In the genomic region with DNA sequence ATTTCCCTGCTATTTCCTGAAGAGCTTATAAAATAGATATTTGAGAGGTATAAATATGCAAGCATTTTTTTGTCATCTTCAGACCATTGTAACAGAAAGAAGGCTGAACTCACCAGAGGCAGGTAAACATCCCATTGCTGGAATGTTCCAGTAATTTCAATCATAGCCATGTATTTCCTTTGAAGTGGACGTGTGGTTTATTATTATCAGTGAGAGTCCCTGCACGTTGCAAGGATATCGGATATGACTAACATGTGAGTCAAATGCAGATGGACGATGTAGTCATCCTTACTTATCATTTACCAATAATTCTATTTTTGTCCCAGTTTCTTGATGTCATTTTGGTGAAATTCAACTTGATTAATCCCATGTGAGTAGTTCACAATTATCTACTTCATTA, we compare ENCODE assay signal across 19 cellular contexts.
DNase-seq lines count a peak whose midpoint lies in the region; ATAC-seq and TF ChIP-seq lines count a peak whose summit lies in the region.
"Had no signal": no experiment of that assay in that cellular context is flagged by ENCODE, and none has a peak within 500 bp of the region (broad histone marks: within the 10 kb centered on the region; RNA-seq: fewer than 3 reads in every experiment).

No MANE protein-coding gene starts in this region.

- POLR2A ChIA-PET in PC-3 (lab: Charles Lee; ENCODE audit: unreplicated experiment) = no interaction called here

- DNase-seq in GM03348 (ENCODE audit: low spot score) (peak; percentile 20), PC-3 (peak; percentile 30), choroid plexus epithelial cell (ENCODE audit: low read depth) (peak; percentile 92), pulmonary artery endothelial cell (ENCODE audit: low read depth, low spot score) (peak; percentile 84), NCI-H1092 (lab: John Stamatoyannopoulos, UW) (no peak), GM19238 (ENCODE audit: insufficient read length, low spot score) (no peak), body of pancreas (no peak)
- DNase-seq: activated CD4-positive, alpha-beta T cell treated with anti-CD3 and anti-CD28 coated beads, Interleukin-2, amount 50 U/mL, for 1 hour; activated T-cell treated with anti-CD3 and anti-CD28 coated beads, Interleukin-2, amount 50 U/mL, for 48 hours; CD4-positive, alpha-beta memory T cell; effector memory CD4-positive, alpha-beta T cell; KBM-7; NCI-H1694; NCI-H524 treated with DMSO at 0.1 percent for 48 hours; RPMI8226; stimulated activated CD4-positive, alpha-beta T cell treated with anti-CD3 and anti-CD28 coated beads, Interleukin-4, amount 100 ng/mL, for 1 hour had no signal

- H3K27me3 ChIP-seq in PC-3 (ENCODE audit: low read length) (no peaks in the 10 kb centered on the region), body of pancreas (no peaks in the 10 kb centered on the region)

- 45 to 60% methylated on average over 4 of the region's 4 CpGs for WGBS in body of pancreas, 2 donors

- H3K36me3 ChIP-seq in PC-3 (ENCODE audit: low read depth, low read length) (no peaks in the 10 kb centered on the region), body of pancreas (replicated peaks in 1 of 2; ENCODE audit: insufficient read depth in 1 of 2, low read depth in 2 of 2) (no peaks in the 10 kb centered on the region)
- H3K36me3 ChIP-seq: prostate gland had no signal

- H3K4me2 ChIP-seq in PC-3 (ENCODE audit: low read length) = no peak overlapping the region

- H3K9me3 ChIP-seq in PC-3 (ENCODE audit: low read length) = no peaks in the 10 kb centered on the region
- H3K9me3 ChIP-seq in body of pancreas = no peaks in the 10 kb centered on the region
- H3K9me3 ChIP-seq: prostate gland had no signal

- H3K9me2 ChIP-seq in PC-3 (replicated peaks; ENCODE audit: low read length) = no peaks in the 10 kb centered on the region

- H3K4me1 ChIP-seq in PC-3 (ENCODE audit: insufficient read depth, low read length) (no peaks in the 10 kb centered on the region), body of pancreas (no peaks in the 10 kb centered on the region)
- H3K4me1 ChIP-seq: prostate gland had no signal

- no peak overlapping the region for H2AFZ ChIP-seq in PC-3 (ENCODE audit: low read length)

- TF ChIP-seq CTCF in PC-3 (conservative IDR thresholded peaks at IDR 0.05; ENCODE audit: low read depth, low read length) (no peak), choroid plexus epithelial cell (conservative IDR thresholded peaks at IDR 0.05; ENCODE audit: low read depth, low read length) (no peak), body of pancreas (IDR thresholded peaks at IDR 0.05) (no peak)

- H3K79me2 ChIP-seq in PC-3 (ENCODE audit: low read length) = no peaks in the 10 kb centered on the region

- no peak for ATAC-seq in PC-3
- no peak for ATAC-seq in body of pancreas
- ATAC-seq in GM18505 (IDR thresholded peaks at IDR 0.05; ENCODE audit: unreplicated experiment) = no peak
- ATAC-seq: stimulated activated effector memory CD8-positive, alpha-beta T cell treated with anti-CD3 and anti-CD28 coated beads, Interleukin-12 subunit alpha, Interleukin-12 subunit beta, amount 100 ng/mL, for 72 hours had no signal

- BruUV-seq in PC-3 (replicated peaks; lab: Mats Ljungman, UMichigan) = no TSS peak

- H3K27ac ChIP-seq in PC-3 (ENCODE audit: low read length) (no peak overlapping the region), body of pancreas (no peak overlapping the region)
- H3K27ac ChIP-seq: prostate gland had no signal

- H3K4me3 ChIP-seq in PC-3 (ENCODE audit: low read length) = no peak overlapping the region
- no peak overlapping the region for H3K4me3 ChIP-seq in choroid plexus epithelial cell (ENCODE audit: low read depth, low read length)
- no peak overlapping the region for H3K4me3 ChIP-seq in body of pancreas
- H3K4me3 ChIP-seq: prostate gland had no signal

- intact Hi-C loops in PC-3 (cut with micrococcal nuclease) = no loop called here
- intact Hi-C loops in body of pancreas (cut with DNase I) = no loop called here

- TF ChIP-seq POLR2A in body of pancreas (IDR thresholded peaks at IDR 0.05) (no peak), GM18505 (IDR thresholded peaks at IDR 0.05; ENCODE audit: borderline replicate concordance, extremely low read depth, insufficient read depth, insufficient read length) (no peak)

- H4K20me1 ChIP-seq in PC-3 (ENCODE audit: low read length) = no peaks in the 10 kb centered on the region

- CTCF ChIA-PET in PC-3 (lab: Charles Lee) = no interaction called here

- H3K9ac ChIP-seq in PC-3 (ENCODE audit: low read length) = no peak overlapping the region

- H3F3A ChIP-seq in PC-3 (ENCODE audit: low read length, unreplicated experiment) = no peaks in the 10 kb centered on the region

Comparison
In these comparisons a context has a peak if more than half of its experiments do, and no peak if none do; other contexts are left out.
1. DNase-seq: peak in GM03348 (single experiment), PC-3 (single experiment), choroid plexus epithelial cell (single experiment) and pulmonary artery endothelial cell (single experiment); none in NCI-H1092 (single experiment), GM19238 (single experiment) and body of pancreas (0 of 4).